In the genomic region with DNA sequence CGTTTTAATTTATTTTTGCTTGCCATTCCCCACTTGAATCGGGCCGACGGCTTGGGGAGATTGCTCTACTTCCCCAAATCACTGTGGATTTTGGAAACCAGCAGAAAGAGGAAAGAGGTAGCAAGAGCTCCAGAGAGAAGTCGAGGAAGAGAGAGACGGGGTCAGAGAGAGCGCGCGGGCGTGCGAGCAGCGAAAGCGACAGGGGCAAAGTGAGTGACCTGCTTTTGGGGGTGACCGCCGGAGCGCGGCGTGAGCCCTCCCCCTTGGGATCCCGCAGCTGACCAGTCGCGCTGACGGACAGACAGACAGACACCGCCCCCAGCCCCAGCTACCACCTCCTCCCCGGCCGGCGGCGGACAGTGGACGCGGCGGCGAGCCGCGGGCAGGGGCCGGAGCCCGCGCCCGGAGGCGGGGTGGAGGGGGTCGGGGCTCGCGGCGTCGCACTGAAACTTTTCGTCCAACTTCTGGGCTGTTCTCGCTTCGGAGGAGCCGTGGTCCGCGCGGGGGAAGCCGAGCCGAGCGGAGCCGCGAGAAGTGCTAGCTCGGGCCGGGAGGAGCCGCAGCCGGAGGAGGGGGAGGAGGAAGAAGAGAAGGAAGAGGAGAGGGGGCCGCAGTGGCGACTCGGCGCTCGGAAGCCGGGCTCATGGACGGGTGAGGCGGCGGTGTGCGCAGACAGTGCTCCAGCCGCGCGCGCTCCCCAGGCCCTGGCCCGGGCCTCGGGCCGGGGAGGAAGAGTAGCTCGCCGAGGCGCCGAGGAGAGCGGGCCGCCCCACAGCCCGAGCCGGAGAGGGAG, we compare ENCODE assay signal across 8 cellular contexts. TPM values are rescaled to one million over a fixed set of nuclear protein-coding genes. Genes with fewer than 3 reads are reported as not detected.
DNase-seq lines count a peak whose midpoint lies in the region; ATAC-seq and TF ChIP-seq lines count a peak whose summit lies in the region.

No MANE protein-coding gene starts in this region.

- POLR2A ChIA-PET in MCF 10A (lab: Yijun Ruan, JAX): interaction anchor here (0.6 to 5.0 kb wide), 25 partner anchors 32 to 315 kb away, joined by 3 to 55 read pairs (median 5); a partner anchor contains a TSS

- CTCF ChIA-PET in MCF 10A (lab: Yijun Ruan, JAX): interaction anchor here (0.6 to 8.9 kb wide), 37 partner anchors 9 to 508 kb away, joined by 3 to 237 read pairs (median 3); a partner anchor contains a TSS

- no peaks in the 10 kb centered on the region for H3K27me3 Mint-ChIP-seq in MCF 10A (ENCODE audit: insufficient read depth, unreplicated experiment)

- H3K27me3 ChIP-seq in iPS-18a (ENCODE audit: control insufficient read depth, insufficient read depth, low read length): no peaks in the 10 kb centered on the region

- no peaks in the 10 kb centered on the region for H3K9me3 ChIP-seq in iPS-18a (ENCODE audit: control insufficient read depth, low read depth, low read length)

- intact Hi-C loops in MCF 10A (cut with micrococcal nuclease): loop anchor here (2.0 to 10.0 kb wide), 4 partner anchors 67 to 474 kb away; a partner anchor contains a TSS

- no peaks in the 10 kb centered on the region for H3K36me3 ChIP-seq in iPS-18a (ENCODE audit: control insufficient read depth, low read depth, low read length)

- H3K27ac ChIP-seq in iPS-18a (ENCODE audit: low read length): no peak overlapping the region

- H3K4me3 ChIP-seq in iPS-18a (ENCODE audit: low read length): peak overlapping the region; percentile 82
- peak overlapping the region; percentile 65 for H3K4me3 ChIP-seq in skeletal muscle cell (ENCODE audit: low read depth, low read length)

- TF ChIP-seq CTCF in MCF 10A (IDR thresholded peaks at IDR 0.05; ENCODE audit: unreplicated experiment): no peak

- BruUV-seq in MCF 10A (replicated peaks; lab: Mats Ljungman, UMichigan): TSS peak; percentile 82

- peaks cover 37% of the 10 kb centered on the region for H3K4me1 ChIP-seq in iPS-18a (ENCODE audit: control insufficient read depth, low read depth, low read length)

- DNase-seq in EL (peak; percentile 73), HuH-7.5 (ENCODE audit: low spot score) (peak; percentile 60), SW480 (ENCODE audit: low spot score) (peak; percentile 47), MCF 10A (ENCODE audit: unreplicated experiment) (peak; percentile 69), skeletal muscle cell (ENCODE audit: low read depth) (no peak), middle frontal gyrus (ENCODE audit: extremely low spot score, low spot score) (no peak)

- H3K9ac ChIP-seq in iPS-18a (ENCODE audit: low read length): peak overlapping the region; percentile 97

- peaks cover 16% of the 10 kb centered on the region for H3K36me3 Mint-ChIP-seq in MCF 10A (ENCODE audit: insufficient read depth, unreplicated experiment)

- no peaks in the 10 kb centered on the region for H3K9me3 Mint-ChIP-seq in MCF 10A (ENCODE audit: unreplicated experiment)

- ATAC-seq in HG03039 (IDR thresholded peaks at IDR 0.05; ENCODE audit: unreplicated experiment): no peak

- H3K27ac Mint-ChIP-seq in MCF 10A (ENCODE audit: low read depth, unreplicated experiment): peak overlapping the region; percentile 81

- peaks cover 26% of the 10 kb centered on the region for H3K4me1 Mint-ChIP-seq in MCF 10A (ENCODE audit: insufficient read depth, unreplicated experiment)

- peak overlapping the region; percentile 98 for H3K4me3 Mint-ChIP-seq in MCF 10A (ENCODE audit: unreplicated experiment)

RNA-seq across cellular contexts. Expression of a gene that starts 0.6 kb away (rescaled TPM):
- total RNA-seq in MCF 10A (2022): 265 and 366 TPM in 2 replicates

Comparison
In these comparisons a context has a peak if more than half of its experiments do, and no peak if none do; other contexts are left out.
1. DNase-seq: peak in EL (single experiment), HuH-7.5 (single experiment), SW480 (single experiment) and MCF 10A (single experiment); none in skeletal muscle cell (single experiment) and middle frontal gyrus (single experiment).